In the genomic region with DNA sequence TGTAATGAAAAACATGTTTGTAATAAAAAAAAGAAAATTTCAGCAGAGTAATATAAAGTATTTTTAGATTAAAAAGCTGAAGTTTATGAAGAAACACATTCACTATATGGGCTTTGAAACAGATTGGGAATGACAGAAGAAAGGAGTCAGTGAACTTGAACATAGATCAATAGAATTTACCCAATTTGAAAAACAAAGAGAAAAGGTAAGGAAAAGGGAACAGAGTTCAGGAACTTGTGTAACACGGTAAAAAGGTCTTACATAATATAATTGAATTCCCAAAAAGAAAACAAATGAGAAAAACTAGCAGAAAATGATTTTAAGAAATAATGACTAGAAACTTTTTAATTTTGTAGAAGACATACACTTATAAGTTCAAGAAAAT, we compare ENCODE assay signal across 13 cellular contexts.
"Had no signal": no experiment of that assay in that cellular context is flagged by ENCODE, and none has a peak within 500 bp of the region (broad histone marks: within the 10 kb centered on the region; RNA-seq: fewer than 3 reads in every experiment).

No MANE protein-coding gene starts in this region.

- FAIRE-seq: urothelium cell line had no signal

- H3K36me3 Mint-ChIP-seq: activated CD8-positive, alpha-beta memory T cell treated with anti-CD3 and anti-CD28 coated beads, Interleukin-2, amount 10 ng/mL, durations not matched to agents 7 days and 5 days; activated naive CD8-positive, alpha-beta T cell; naive thymus-derived CD4-positive, alpha-beta T cell had no signal

- H3K27ac Mint-ChIP-seq: activated CD8-positive, alpha-beta memory T cell treated with anti-CD3 and anti-CD28 coated beads, Interleukin-2, amount 10 ng/mL, durations not matched to agents 7 days and 5 days; activated naive CD8-positive, alpha-beta T cell; activated T-cell treated with anti-CD3 and anti-CD28 coated beads, Interleukin-2, amount 50 U/mL, for 24 hours; naive thymus-derived CD4-positive, alpha-beta T cell had no signal

- H3K27me3 ChIP-seq: gastrocnemius medialis, sigmoid colon had no signal

- H3K36me3 ChIP-seq: gastrocnemius medialis, sigmoid colon had no signal

- H3K4me1 Mint-ChIP-seq: activated CD8-positive, alpha-beta memory T cell treated with anti-CD3 and anti-CD28 coated beads, Interleukin-2, amount 10 ng/mL, durations not matched to agents 7 days and 5 days; naive thymus-derived CD4-positive, alpha-beta T cell had no signal

- H3K4me3 ChIP-seq: gastrocnemius medialis, psoas muscle, sigmoid colon had no signal

- H3K4me1 ChIP-seq: gastrocnemius medialis, psoas muscle had no signal

- H3K9me3 Mint-ChIP-seq: activated T-cell treated with anti-CD3 and anti-CD28 coated beads, Interleukin-2, amount 50 U/mL, for 24 hours; naive thymus-derived CD4-positive, alpha-beta T cell had no signal

- ATAC-seq: activated CD8-positive, alpha-beta memory T cell treated with anti-CD3 and anti-CD28 coated beads, Interleukin-2, amount 10 ng/mL, durations not matched to agents 7 days and 5 days; naive thymus-derived CD4-positive, alpha-beta T cell had no signal

- H3K27ac ChIP-seq: psoas muscle, sigmoid colon had no signal

- H3K27me3 Mint-ChIP-seq: activated CD8-positive, alpha-beta memory T cell treated with anti-CD3 and anti-CD28 coated beads, Interleukin-2, amount 10 ng/mL, durations not matched to agents 7 days and 5 days; activated naive CD8-positive, alpha-beta T cell; activated T-cell treated with anti-CD3 and anti-CD28 coated beads, Interleukin-2, amount 50 U/mL, for 24 hours; naive thymus-derived CD4-positive, alpha-beta T cell had no signal

- H3K9me3 ChIP-seq: gastrocnemius medialis, psoas muscle, sigmoid colon had no signal

- H3K4me3 Mint-ChIP-seq: activated CD8-positive, alpha-beta memory T cell treated with anti-CD3 and anti-CD28 coated beads, Interleukin-2, amount 10 ng/mL, durations not matched to agents 7 days and 5 days; activated naive CD8-positive, alpha-beta T cell; activated T-cell treated with anti-CD3 and anti-CD28 coated beads, Interleukin-2, amount 50 U/mL, for 24 hours; naive thymus-derived CD4-positive, alpha-beta T cell had no signal

- DNase-seq: activated CD8-positive, alpha-beta memory T cell treated with anti-CD3 and anti-CD28 coated beads, Interleukin-2, amount 10 ng/mL, durations not matched to agents 7 days and 5 days; activated effector memory CD4-positive, alpha-beta T cell treated with anti-CD3 and anti-CD28 coated beads, Interleukin-2, amount 50 U/mL, for 16 hours; activated T-cell treated with anti-CD3 and anti-CD28 coated beads, Interleukin-2, amount 50 U/mL, for 24 hours; naive thymus-derived CD4-positive, alpha-beta T cell; nucleus accumbens; stimulated activated CD4-positive, alpha-beta T cell treated with anti-CD3 and anti-CD28 coated beads, Interleukin-12 subunit alpha, Interleukin-12 subunit beta, amount 100 ng/mL, for 4 hours; stimulated activated naive CD4-positive, alpha-beta T cell treated with Interleukin-2 at 50 U/mL for 16 hours; T-helper 2 cell had no signal
